In genomic region chr10:60105195-60105812, GRCh38 we compare ENCODE assay signal across 2 cellular contexts.
TF ChIP-seq lines count a peak whose summit lies in the region.

No MANE protein-coding gene starts in this region.

TF ChIP-seq in liver, 16 proteins besides CTCF, POLR2A, EP300 and RAD21 (continued from another document):
- TF ChIP-seq REST (IDR thresholded peaks at IDR 0.05) (no peak), JUND (IDR thresholded peaks at IDR 0.05) (no peak), FOXA2 (IDR thresholded peaks at IDR 0.05) (no peak)

TF ChIP-seq in HepG2, 621 proteins besides CTCF, POLR2A, EP300 and RAD21 (continued from another document):
- TF ChIP-seq IRF9 (CRISPR knock-in tag; IDR thresholded peaks at IDR 0.05; ENCODE audit: borderline replicate concordance): no peak
- TF ChIP-seq THAP7 (CRISPR knock-in tag; IDR thresholded peaks at IDR 0.05): no peak
- no peak for TF ChIP-seq CBX5 (CRISPR knock-in tag; IDR thresholded peaks at IDR 0.05; ENCODE audit: borderline replicate concordance)
- TF ChIP-seq SNAPC5 (CRISPR knock-in tag; IDR thresholded peaks at IDR 0.05; ENCODE audit: borderline replicate concordance): no peak
- TF ChIP-seq ZNF605 (CRISPR knock-in tag; IDR thresholded peaks at IDR 0.05): no peak
- TF ChIP-seq ZBTB4 (CRISPR knock-in tag; IDR thresholded peaks at IDR 0.05; ENCODE audit: borderline replicate concordance): no peak
- no peak for TF ChIP-seq ZNF619 (CRISPR knock-in tag; IDR thresholded peaks at IDR 0.05)
- TF ChIP-seq NONO (IDR thresholded peaks at IDR 0.05): no peak
- TF ChIP-seq NONO (CRISPR knock-in tag; conservative IDR thresholded peaks at IDR 0.05): no peak
- no peak for TF ChIP-seq ZNF256 (CRISPR knock-in tag; conservative IDR thresholded peaks at IDR 0.05)
- no peak for TF ChIP-seq STAG1 (CRISPR knock-in tag; IDR thresholded peaks at IDR 0.05)
- no peak for TF ChIP-seq ZNF691 (CRISPR knock-in tag; IDR thresholded peaks at IDR 0.05; ENCODE audit: borderline replicate concordance, low read depth)
- TF ChIP-seq CHD2 (IDR thresholded peaks at IDR 0.05; ENCODE audit: low read depth, low read length): no peak
